In the genomic region with DNA sequence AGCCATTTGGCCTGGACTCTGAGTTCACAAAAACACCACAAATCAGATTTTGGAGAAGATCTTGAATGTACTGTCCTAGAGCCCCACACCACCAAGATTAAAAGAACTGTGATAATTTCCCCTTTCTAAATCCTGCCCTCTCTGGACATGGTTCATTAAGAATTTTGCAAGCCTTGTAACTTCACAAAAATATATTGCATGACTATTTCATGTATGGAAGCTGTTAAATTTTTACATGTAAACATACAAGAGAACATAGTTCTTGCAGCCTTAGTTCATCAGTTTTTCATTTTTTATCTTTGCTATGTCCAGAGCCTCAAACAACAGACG, we compare ENCODE assay signal across 10 cellular contexts.
DNase-seq lines count a peak whose midpoint lies in the region; ATAC-seq, FAIRE-seq and TF ChIP-seq lines count a peak whose summit lies in the region.
"Had no signal": no experiment of that assay in that cellular context is flagged by ENCODE, and none has a peak within 500 bp of the region (broad histone marks: within the 10 kb centered on the region; RNA-seq: fewer than 3 reads in every experiment).

No MANE protein-coding gene starts in this region.

- no peak overlapping the region for H2AFZ ChIP-seq in K562 (ENCODE audit: low read depth, low read length)

- intact Hi-C loops in K562 (cut with micrococcal nuclease) (loop anchor here (1.0 kb wide), 1 partner anchor 730 kb away; no protein-coding TSS in a partner anchor), psoas muscle (cut with DNase I) (loop anchor here (1.0 to 10.0 kb wide), 6 partner anchors 89 to 394 kb away; partner anchors contain the start of gene NCOR2 (in 1 of the 2))

- no peak for TF ChIP-seq RAD21 in K562 (CRISPR knock-in tag; conservative IDR thresholded peaks at IDR 0.05 in 1 of 2, IDR thresholded peaks at IDR 0.05 in 1 of 2)

- H4K20me1 ChIP-seq in K562 (replicated peaks; ENCODE audit: control insufficient read depth, insufficient read depth, low read length), result no peaks in the 10 kb centered on the region

- ATAC-seq in HG02759 (IDR thresholded peaks at IDR 0.05; ENCODE audit: unreplicated experiment), result peak; percentile 10
- no peak for ATAC-seq in K562
- peak in 1 of 4 donors; percentile 0 for ATAC-seq in psoas muscle
- ATAC-seq in GM18498 (IDR thresholded peaks at IDR 0.05; ENCODE audit: unreplicated experiment), result no peak
- ATAC-seq in HG03175 (IDR thresholded peaks at IDR 0.05; ENCODE audit: unreplicated experiment), result no peak

- no peak for TF ChIP-seq EP300 in K562 (IDR thresholded peaks at IDR 0.05; ENCODE audit: low read length)

- DNase-seq in AML-193 (lab: John Stamatoyannopoulos, UW) (peak; percentile 52 to 54), K562 (ENCODE audit: extremely low read depth in 1 of 4, low spot score in 3 of 4) (no peak), psoas muscle (no peak), SKM-1 treated with dmso at 0.1 percent for 144 hours (lab: John Stamatoyannopoulos, UW; ENCODE audit: unreplicated experiment) (no peak), NCI-H748 treated with DMSO at 0.1 percent for 48 hours (lab: John Stamatoyannopoulos, UW) (no peak)

- H3K4me1 ChIP-seq in K562 (replicated peaks in 1 of 2; ENCODE audit: control insufficient read depth in 2 of 2, insufficient read depth in 2 of 2, low read length in 2 of 2), result peaks cover 0 to 7% of the 10 kb centered on the region in 2 experiments; a peak in 2 of 5 replicates
- H3K4me1 ChIP-seq in psoas muscle, result peaks cover 30% of the 10 kb centered on the region

- no peak overlapping the region for H3K4me3 ChIP-seq in K562
- H3K4me3 ChIP-seq in psoas muscle, result no peak overlapping the region
- H3K4me3 ChIP-seq: ovary had no signal

- H3K4me2 ChIP-seq in K562 (ENCODE audit: insufficient read depth, low read length), result no peak overlapping the region

- no peak for FAIRE-seq in K562 (lab: Jason Lieb, UNC)
- FAIRE-seq: TTC549 had no signal

- H3K36me3 ChIP-seq in K562 (ENCODE audit: control insufficient read depth, insufficient read depth, low read length) (no peaks in the 10 kb centered on the region), psoas muscle (ENCODE audit: insufficient read depth in 1 of 2, low read depth in 1 of 2) (no peaks in the 10 kb centered on the region)
- H3K36me3 ChIP-seq: ovary had no signal

- BruUV-seq in K562 (replicated peaks; lab: Mats Ljungman, UMichigan), result no TSS peak

- H3K79me2 ChIP-seq in K562 (ENCODE audit: control insufficient read depth, insufficient read depth, low read length), result no peaks in the 10 kb centered on the region

- no peak overlapping the region for H3K27ac ChIP-seq in K562 (ENCODE audit: extremely low read depth, low read depth, low read length)
- peak overlapping the region; percentile 86 for H3K27ac ChIP-seq in psoas muscle

- no peaks in the 10 kb centered on the region for H3K9me1 ChIP-seq in K562 (ENCODE audit: control insufficient read depth, insufficient read depth, low read length)

- in situ Hi-C loops in K562 (cut with MboI), result loop anchor here (10.0 kb wide), 1 partner anchor 432 kb away; no protein-coding TSS in a partner anchor

- H3K27me3 ChIP-seq in K562 (ENCODE audit: control insufficient read depth in 2 of 2, insufficient read depth in 2 of 2, low read length in 2 of 2) (peaks cover 0 to 20% of the 10 kb centered on the region in 2 experiments; a peak in 2 of 5 replicates), psoas muscle (ENCODE audit: insufficient read depth in 3 of 3, low read length in 2 of 3) (no peaks in the 10 kb centered on the region)
- H3K27me3 ChIP-seq: ovary had no signal

- peaks cover 12% of the 10 kb centered on the region for H3K9me3 ChIP-seq in K562 (replicated peaks; ENCODE audit: control insufficient read depth, insufficient read depth, low read depth, low read length)
- peaks cover 4% of the 10 kb centered on the region for H3K9me3 ChIP-seq in psoas muscle
- H3K9me3 ChIP-seq: ovary had no signal

- CTCF ChIA-PET in K562 (lab: Yijun Ruan, JAX; ENCODE audit: low intra/inter-chr PET ratio), result interaction anchor here (0.6 to 1.9 kb wide), 3 partner anchors 173 to 713 kb away, joined by 3 to 7 read pairs (median 3); no protein-coding TSS in a partner anchor

- POLR2A ChIA-PET in K562 (lab: Yijun Ruan, JAX), result interaction anchor here (0.6 kb wide), 1 partner anchor 714 kb away, joined by 5 read pairs; no protein-coding TSS in a partner anchor

- no peak for TF ChIP-seq POLR2A in K562 (conservative IDR thresholded peaks at IDR 0.05)

- TF ChIP-seq CTCF in K562 (IDR thresholded peaks at IDR 0.05 in 2 of 3, conservative IDR thresholded peaks at IDR 0.05 in 1 of 3; ENCODE audit: insufficient read depth in 2 of 3, low read depth in 1 of 3, low read length in 3 of 3), result no peak
- TF ChIP-seq CTCF in psoas muscle (IDR thresholded peaks at IDR 0.05), result no peak

- 0% methylated on average over 1 of the region's 1 CpG for WGBS in K562 (ENCODE audit: insufficient coverage, low coverage, missing lambda C conversion rate)
- 0% methylated on average over 1 of the region's 1 CpG for WGBS in psoas muscle, 3 donors

- H3K9ac ChIP-seq in K562 (ENCODE audit: insufficient read depth in 1 of 2, low read depth in 2 of 2, low read length in 2 of 2), result no peak overlapping the region

TF ChIP-seq in K562, 482 proteins besides CTCF, POLR2A, EP300 and RAD21 (continues in another document):
- TF ChIP-seq, protein P1, sequence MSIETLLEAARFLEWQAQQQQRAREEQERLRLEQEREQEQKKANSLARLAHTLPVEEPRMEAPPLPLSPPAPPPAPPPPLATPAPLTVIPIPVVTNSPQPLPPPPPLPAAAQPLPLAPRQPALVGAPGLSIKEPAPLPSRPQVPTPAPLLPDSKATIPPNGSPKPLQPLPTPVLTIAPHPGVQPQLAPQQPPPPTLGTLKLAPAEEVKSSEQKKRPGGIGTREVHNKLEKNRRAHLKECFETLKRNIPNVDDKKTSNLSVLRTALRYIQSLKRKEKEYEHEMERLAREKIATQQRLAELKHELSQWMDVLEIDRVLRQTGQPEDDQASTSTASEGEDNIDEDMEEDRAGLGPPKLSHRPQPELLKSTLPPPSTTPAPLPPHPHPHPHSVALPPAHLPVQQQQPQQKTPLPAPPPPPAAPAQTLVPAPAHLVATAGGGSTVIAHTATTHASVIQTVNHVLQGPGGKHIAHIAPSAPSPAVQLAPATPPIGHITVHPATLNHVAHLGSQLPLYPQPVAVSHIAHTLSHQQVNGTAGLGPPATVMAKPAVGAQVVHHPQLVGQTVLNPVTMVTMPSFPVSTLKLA (conservative IDR thresholded peaks at IDR 0.05), result 0 out of 4 replicates have a peak, but pooled peaks of 1 of the 2 experiments have one; percentile 16
- TF ChIP-seq, protein P2, sequence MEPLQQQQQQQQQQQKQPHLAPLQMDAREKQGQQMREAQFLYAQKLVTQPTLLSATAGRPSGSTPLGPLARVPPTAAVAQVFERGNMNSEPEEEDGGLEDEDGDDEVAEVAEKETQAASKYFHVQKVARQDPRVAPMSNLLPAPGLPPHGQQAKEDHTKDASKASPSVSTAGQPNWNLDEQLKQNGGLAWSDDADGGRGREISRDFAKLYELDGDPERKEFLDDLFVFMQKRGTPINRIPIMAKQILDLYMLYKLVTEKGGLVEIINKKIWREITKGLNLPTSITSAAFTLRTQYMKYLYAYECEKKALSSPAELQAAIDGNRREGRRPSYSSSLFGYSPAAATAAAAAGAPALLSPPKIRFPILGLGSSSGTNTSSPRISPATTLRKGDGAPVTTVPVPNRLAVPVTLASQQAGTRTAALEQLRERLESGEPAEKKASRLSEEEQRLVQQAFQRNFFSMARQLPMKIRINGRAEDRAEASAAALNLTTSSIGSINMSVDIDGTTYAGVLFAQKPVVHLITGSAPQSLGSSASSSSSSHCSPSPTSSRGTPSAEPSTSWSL (CRISPR knock-in tag; IDR thresholded peaks at IDR 0.05; ENCODE audit: borderline replicate concordance), result no peak
- TF ChIP-seq NFE2L1 (tag; IDR thresholded peaks at IDR 0.05; ENCODE audit: borderline replicate concordance, low read depth), result no peak
- TF ChIP-seq ZNF551 (CRISPR knock-in tag; IDR thresholded peaks at IDR 0.05), result no peak
- no peak for TF ChIP-seq ZNF507 (tag; conservative IDR thresholded peaks at IDR 0.05)
- no peak for TF ChIP-seq GABPB1 (CRISPR knock-in tag; IDR thresholded peaks at IDR 0.05)
- TF ChIP-seq HCFC1 (IDR thresholded peaks at IDR 0.05; ENCODE audit: low read depth, low read length), result no peak
- TF ChIP-seq, protein P3, sequence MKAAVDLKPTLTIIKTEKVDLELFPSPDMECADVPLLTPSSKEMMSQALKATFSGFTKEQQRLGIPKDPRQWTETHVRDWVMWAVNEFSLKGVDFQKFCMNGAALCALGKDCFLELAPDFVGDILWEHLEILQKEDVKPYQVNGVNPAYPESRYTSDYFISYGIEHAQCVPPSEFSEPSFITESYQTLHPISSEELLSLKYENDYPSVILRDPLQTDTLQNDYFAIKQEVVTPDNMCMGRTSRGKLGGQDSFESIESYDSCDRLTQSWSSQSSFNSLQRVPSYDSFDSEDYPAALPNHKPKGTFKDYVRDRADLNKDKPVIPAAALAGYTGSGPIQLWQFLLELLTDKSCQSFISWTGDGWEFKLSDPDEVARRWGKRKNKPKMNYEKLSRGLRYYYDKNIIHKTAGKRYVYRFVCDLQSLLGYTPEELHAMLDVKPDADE (conservative IDR thresholded peaks at IDR 0.05; ENCODE audit: control insufficient read depth, low read depth, low read length), result no peak
- TF ChIP-seq ZNF431 (CRISPR knock-in tag; IDR thresholded peaks at IDR 0.05), result peak; percentile 62; the same call in 1 of the 2 replicates
- no peak for TF ChIP-seq ZNF212 (CRISPR knock-in tag; IDR thresholded peaks at IDR 0.05)
- TF ChIP-seq ZNF655 (CRISPR knock-in tag; IDR thresholded peaks at IDR 0.05), result no peak
- no peak for TF ChIP-seq NRF1 (conservative IDR thresholded peaks at IDR 0.05 in 1 of 2, IDR thresholded peaks at IDR 0.05 in 1 of 2)
- TF ChIP-seq ZSCAN32 (CRISPR knock-in tag; IDR thresholded peaks at IDR 0.05), result no peak
- TF ChIP-seq ZNF143 (CRISPR knock-in tag; IDR thresholded peaks at IDR 0.05), result no peak

Comparison
In these comparisons a context has a peak if more than half of its experiments do, and no peak if none do; other contexts are left out.
1. DNase-seq: peak in AML-193 (2 of 2); none in K562 (0 of 4), psoas muscle (0 of 2), SKM-1 treated with dmso at 0.1 percent for 144 hours (single experiment) and NCI-H748 treated with DMSO at 0.1 percent for 48 hours (single experiment).